20 cellular contexts compared by ENCODE assay signal in genomic region chr17:65190467-65191095, GRCh38. TPM values are rescaled to one million over a fixed set of nuclear protein-coding genes. Genes with fewer than 3 reads are reported as not detected.
DNase-seq lines count a peak whose midpoint lies in the region; ATAC-seq and TF ChIP-seq lines count a peak whose summit lies in the region.
"Had no signal": no experiment of that assay in that cellular context is flagged by ENCODE, and none has a peak within 500 bp of the region (broad histone marks: within the 10 kb centered on the region; RNA-seq: fewer than 3 reads in every experiment).

No MANE protein-coding gene starts in this region.

- H3K79me2 ChIP-seq in smooth muscle cell (ENCODE audit: low read depth) = no peaks in the 10 kb centered on the region

- H3K36me3 ChIP-seq in adipocyte (ENCODE audit: control insufficient read depth, insufficient read depth, low read length, severe bottlenecking) = no peaks in the 10 kb centered on the region
- no peaks in the 10 kb centered on the region for H3K36me3 ChIP-seq in smooth muscle cell (ENCODE audit: low read depth)
- H3K36me3 ChIP-seq: BLaER1 treated with 17β-estradiol and CSF1 and Interleukin-3, amounts not matched to agents 10 nM and 100 nM; colonic mucosa; lower lobe of right lung; thyroid gland had no signal

- peaks cover 31% of the 10 kb centered on the region for H3K4me1 Mint-ChIP-seq in activated T-cell treated with anti-CD3 and anti-CD28 coated beads, Interleukin-2, amount 50 U/mL, for 24 hours (ENCODE audit: low read depth)

- no peak overlapping the region for H3K27ac Mint-ChIP-seq in activated T-cell treated with anti-CD3 and anti-CD28 coated beads, Interleukin-2, amount 50 U/mL, for 24 hours
- H3K27ac Mint-ChIP-seq: activated CD8-positive, alpha-beta memory T cell treated with anti-CD3 and anti-CD28 coated beads, Interleukin-2, amount 10 ng/mL, durations not matched to agents 7 days and 5 days; IgD-negative memory B cell; naive thymus-derived CD4-positive, alpha-beta T cell had no signal

- no peak overlapping the region for H3K4me2 ChIP-seq in smooth muscle cell

- no peak overlapping the region for H3K4me3 Mint-ChIP-seq in activated T-cell treated with anti-CD3 and anti-CD28 coated beads, Interleukin-2, amount 50 U/mL, for 24 hours
- H3K4me3 Mint-ChIP-seq: activated CD8-positive, alpha-beta memory T cell treated with anti-CD3 and anti-CD28 coated beads, Interleukin-2, amount 10 ng/mL, durations not matched to agents 7 days and 5 days; IgD-negative memory B cell; naive thymus-derived CD4-positive, alpha-beta T cell had no signal

- ATAC-seq in GM19463 (IDR thresholded peaks at IDR 0.05; ENCODE audit: unreplicated experiment) (no peak), GM19324 (IDR thresholded peaks at IDR 0.05; ENCODE audit: low FRiP score, unreplicated experiment) (no peak)
- ATAC-seq: activated CD8-positive, alpha-beta memory T cell treated with anti-CD3 and anti-CD28 coated beads, Interleukin-2, amount 10 ng/mL, durations not matched to agents 7 days and 5 days; lower lobe of right lung; naive thymus-derived CD4-positive, alpha-beta T cell had no signal

- H3K4me3 ChIP-seq in adipocyte (ENCODE audit: low read length) = no peak overlapping the region
- H3K4me3 ChIP-seq in smooth muscle cell = no peak overlapping the region
- H3K4me3 ChIP-seq: BLaER1 treated with 17β-estradiol and CSF1 and Interleukin-3, amounts not matched to agents 10 nM and 100 nM; colonic mucosa; lower lobe of right lung; thyroid gland had no signal

- peaks cover 26% of the 10 kb centered on the region for H3K4me1 ChIP-seq in adipocyte (ENCODE audit: control insufficient read depth, insufficient read depth, low read length)
- H3K4me1 ChIP-seq in smooth muscle cell (ENCODE audit: low read depth) = peaks cover 8% of the 10 kb centered on the region
- H3K4me1 ChIP-seq: colonic mucosa, lower lobe of right lung, thyroid gland had no signal

- TF ChIP-seq CTCF in smooth muscle cell (IDR thresholded peaks at IDR 0.05; ENCODE audit: borderline replicate concordance, insufficient read depth, poor library complexity, severe bottlenecking) = no peak

- H3K27me3 ChIP-seq in adipocyte (replicated peaks; ENCODE audit: control insufficient read depth, insufficient read depth, low read length) = no peaks in the 10 kb centered on the region
- H3K27me3 ChIP-seq in smooth muscle cell (ENCODE audit: low read depth) = no peaks in the 10 kb centered on the region
- H3K27me3 ChIP-seq: BLaER1 treated with 17β-estradiol and CSF1 and Interleukin-3, amounts not matched to agents 10 nM and 100 nM; colonic mucosa; thyroid gland had no signal

- peaks cover 8% of the 10 kb centered on the region for H3F3A ChIP-seq in smooth muscle cell (ENCODE audit: low read depth)

- 49% methylated on average over 6 of the region's 6 CpGs for WGBS in smooth muscle cell (ENCODE audit: low lambda C conversion rate)

- H3K36me3 Mint-ChIP-seq in activated T-cell treated with anti-CD3 and anti-CD28 coated beads, Interleukin-2, amount 50 U/mL, for 24 hours (ENCODE audit: low read depth) = no peaks in the 10 kb centered on the region

- peak overlapping the region; percentile 92 for H3K27ac ChIP-seq in smooth muscle cell (ENCODE audit: low read depth)
- H3K27ac ChIP-seq: colonic mucosa, lower lobe of right lung, thyroid gland had no signal

- H3K27me3 Mint-ChIP-seq in activated T-cell treated with anti-CD3 and anti-CD28 coated beads, Interleukin-2, amount 50 U/mL, for 24 hours = no peaks in the 10 kb centered on the region
- H3K27me3 Mint-ChIP-seq: activated CD8-positive, alpha-beta memory T cell treated with anti-CD3 and anti-CD28 coated beads, Interleukin-2, amount 10 ng/mL, durations not matched to agents 7 days and 5 days; naive thymus-derived CD4-positive, alpha-beta T cell had no signal

- no peaks in the 10 kb centered on the region for H3K9me3 Mint-ChIP-seq in activated T-cell treated with anti-CD3 and anti-CD28 coated beads, Interleukin-2, amount 50 U/mL, for 24 hours

- H3K9ac ChIP-seq in adipocyte (ENCODE audit: low read length) (no peak overlapping the region), smooth muscle cell (ENCODE audit: low read depth) (no peak overlapping the region)
- H3K9ac ChIP-seq: BLaER1 treated with 17β-estradiol and CSF1 and Interleukin-3, amounts not matched to agents 10 nM and 100 nM had no signal

- H4K20me1 ChIP-seq in smooth muscle cell (ENCODE audit: low read depth) = no peaks in the 10 kb centered on the region
- H4K20me1 ChIP-seq: BLaER1 treated with 17β-estradiol and CSF1 and Interleukin-3, amounts not matched to agents 10 nM and 100 nM had no signal

- DNase-seq in HT1080 (ENCODE audit: low read depth) (peak; percentile 48), adipocyte (ENCODE audit: low read depth) (peak; percentile 44), fibroblast of peridontal ligament (ENCODE audit: extremely low read depth) (peak; percentile 44), smooth muscle cell (lab: John Stamatoyannopoulos, UW; ENCODE audit: unreplicated experiment) (no peak)
- no peak for DNase-seq in activated T-cell treated with anti-CD3 and anti-CD28 coated beads, Interleukin-2, amount 50 U/mL, for 24 hours
- DNase-seq: activated CD4-positive, alpha-beta T cell treated with anti-CD3 and anti-CD28 coated beads for 1 hour; activated CD8-positive, alpha-beta memory T cell treated with anti-CD3 and anti-CD28 coated beads, Interleukin-2, amount 10 ng/mL, durations not matched to agents 7 days and 5 days; activated effector memory CD4-positive, alpha-beta T cell treated with anti-CD3 and anti-CD28 coated beads, Interleukin-2, amount 50 U/mL, for 16 hours; colonic mucosa; lower lobe of right lung; naive thymus-derived CD4-positive, alpha-beta T cell; NCI-H1048; NCI-H2081; NCI-H526; T1000; thyroid gland had no signal

- H3K9me3 ChIP-seq in adipocyte (ENCODE audit: control insufficient read depth, low read length) (peaks cover 5% of the 10 kb centered on the region), smooth muscle cell (replicated peaks; ENCODE audit: low read depth) (no peaks in the 10 kb centered on the region)
- H3K9me3 ChIP-seq: BLaER1 treated with 17β-estradiol and CSF1 and Interleukin-3, amounts not matched to agents 10 nM and 100 nM; colonic mucosa; lower lobe of right lung; thyroid gland had no signal

- H2AFZ ChIP-seq in smooth muscle cell (ENCODE audit: low read depth) = no peak overlapping the region

RNA-seq across cellular contexts. Expression of gene RGS9, which starts 53.4 kb away (rescaled TPM):
- 2.2 and 4.0 TPM in 2 replicates for total RNA-seq in HT1080 (2014; rRNA removed; shearing (Covaris generic))
- 0.97 and 1.2 TPM in 2 replicates for polyA plus RNA-seq in HT1080 (2015; cell fraction: cytosol; rRNA removed)
- polyA plus RNA-seq in HT1080 (2015; cell fraction: nucleus; rRNA removed) = 0.28 and 0.31 TPM in 2 replicates
- 15.6 and 16.3 TPM in 2 replicates for total RNA-seq in smooth muscle cell
- 18.8 and 20.4 TPM in 2 replicates for polyA plus RNA-seq in smooth muscle cell
- polyA plus RNA-seq: naive thymus-derived CD4-positive, alpha-beta T cell had no signal

Comparison
In these comparisons a context has a peak if more than half of its experiments do, and no peak if none do; other contexts are left out.
1. DNase-seq: peak in HT1080 (single experiment), adipocyte (single experiment) and fibroblast of peridontal ligament (single experiment); none in smooth muscle cell (single experiment) and activated T-cell treated with anti-CD3 and anti-CD28 coated beads, Interleukin-2, amount 50 U/mL, for 24 hours (single experiment).